Comparison of ENCODE assay signal across 8 cellular contexts in the genomic region with DNA sequence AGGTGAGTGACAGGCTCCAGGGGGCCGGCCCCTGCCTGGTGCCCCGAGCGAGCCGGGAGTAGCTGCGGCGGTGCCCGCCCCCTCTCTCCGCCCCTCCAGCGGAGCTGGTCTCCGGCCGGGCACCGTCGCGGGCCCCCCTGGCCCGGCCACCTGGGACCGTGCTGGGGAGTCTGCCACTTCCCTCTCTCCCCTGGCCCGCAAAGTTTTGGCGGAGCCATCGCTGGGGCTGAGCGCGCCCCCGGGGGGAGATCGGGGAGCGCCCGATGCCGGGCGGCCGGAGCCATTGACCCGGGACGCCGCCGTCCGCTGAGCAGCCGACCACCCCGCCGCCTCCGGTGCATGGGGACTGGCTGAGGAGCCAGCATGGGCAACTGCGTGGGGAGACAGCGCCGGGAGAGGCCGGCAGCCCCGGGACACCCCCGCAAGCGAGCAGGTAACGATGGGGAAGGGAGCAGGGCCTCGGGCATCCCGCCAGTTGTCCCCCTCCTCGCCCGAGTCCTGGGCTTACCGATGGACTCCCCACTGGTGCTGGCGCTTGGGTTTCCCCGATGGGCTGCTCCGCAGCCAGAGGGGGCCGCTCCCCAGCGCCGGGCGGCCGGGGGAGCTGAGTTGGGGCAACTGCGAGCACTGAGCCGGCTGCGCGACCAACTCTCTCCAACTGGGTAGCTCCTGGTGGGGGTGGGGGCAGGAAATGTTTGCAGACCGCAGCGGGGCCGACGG. TPM values are rescaled to one million over a fixed set of nuclear protein-coding genes. Genes with fewer than 3 reads are reported as not detected.
DNase-seq lines count a peak whose midpoint lies in the region; ATAC-seq and TF ChIP-seq lines count a peak whose summit lies in the region.

UBTD1 (plus strand) TSS at position 84 of the 720 bp plus-strand sequence; CDS start at position 364, 280 bp downstream.

- CTCF ChIA-PET in Calu3 (lab: Charles Lee): interaction anchor here (0.6 to 1.6 kb wide), 4 partner anchors 19 to 97 kb away, joined by 3 to 6 read pairs (median 5); partner anchors contain the start of gene ANKRD2

- peaks cover 2% of the 10 kb centered on the region for H3K9me3 ChIP-seq in trophoblast cell (ENCODE audit: insufficient read depth, low read depth, low read length)

- peaks cover 0 to 2% of the 10 kb centered on the region in 2 experiments for H3K36me3 ChIP-seq in trophoblast cell (ENCODE audit: control insufficient read depth in 1 of 2, insufficient read depth in 2 of 2, low read length in 2 of 2)

- H3K79me2 ChIP-seq in trophoblast cell (ENCODE audit: control insufficient read depth, insufficient read depth, low read length, poor library complexity): peaks cover 17% of the 10 kb centered on the region

- no peaks in the 10 kb centered on the region for H3K27me3 Mint-ChIP-seq in Calu3 (ENCODE audit: unreplicated experiment)
- H3K27me3 Mint-ChIP-seq in activated naive CD8-positive, alpha-beta T cell treated with anti-CD3 and anti-CD28 coated beads, Interleukin-2, amount 10 ng/mL, durations not matched to agents 7 days and 5 days: peaks cover 35% of the 10 kb centered on the region

- TF ChIP-seq CTCF in Calu3 (IDR thresholded peaks at IDR 0.05; ENCODE audit: unreplicated experiment): no peak

- H3K36me3 Mint-ChIP-seq in Calu3 (ENCODE audit: insufficient read depth, unreplicated experiment): peaks cover 30% of the 10 kb centered on the region
- no peaks in the 10 kb centered on the region for H3K36me3 Mint-ChIP-seq in activated naive CD8-positive, alpha-beta T cell treated with anti-CD3 and anti-CD28 coated beads, Interleukin-2, amount 10 ng/mL, durations not matched to agents 7 days and 5 days

- H3K4me1 ChIP-seq in trophoblast cell (ENCODE audit: control insufficient read depth in 1 of 2, insufficient read depth in 2 of 2, low read length in 2 of 2): peaks cover 10 to 11% of the 10 kb centered on the region in 2 experiments

- H3K79me1 ChIP-seq in trophoblast cell (ENCODE audit: low read length): peaks cover 14% of the 10 kb centered on the region

- H3K14ac ChIP-seq in trophoblast cell (ENCODE audit: low read length): peak within 1 kb of the TSS; percentile 97

- peak within 1 kb of the TSS; percentile 87 for H3K4me2 ChIP-seq in trophoblast cell (ENCODE audit: low read length)

- H3K4me3 ChIP-seq in trophoblast cell (ENCODE audit: low read depth, low read length): peak within 1 kb of the TSS; percentile 99

- H3K4me1 Mint-ChIP-seq in Calu3 (ENCODE audit: low read depth, unreplicated experiment): peaks cover 15% of the 10 kb centered on the region
- H3K4me1 Mint-ChIP-seq in activated naive CD8-positive, alpha-beta T cell treated with anti-CD3 and anti-CD28 coated beads, Interleukin-2, amount 10 ng/mL, durations not matched to agents 7 days and 5 days: peaks cover 36% of the 10 kb centered on the region

- peak within 1 kb of the TSS; percentile 78 for H2AK5ac ChIP-seq in trophoblast cell (ENCODE audit: low read length)

- peak within 1 kb of the TSS; percentile 25 for H2BK12ac ChIP-seq in trophoblast cell (ENCODE audit: low read length)

- peak within 1 kb of the TSS; percentile 86 for H4K12ac ChIP-seq in trophoblast cell (ENCODE audit: low read depth, low read length)

- peak within 1 kb of the TSS; percentile 99 for H3K9ac ChIP-seq in trophoblast cell (ENCODE audit: low read length)

- H4K8ac ChIP-seq in trophoblast cell (ENCODE audit: low read depth, low read length): peak within 1 kb of the TSS; percentile 92

- H2BK120ac ChIP-seq in trophoblast cell (ENCODE audit: insufficient read depth, low read length, poor library complexity): peak within 1 kb of the TSS; percentile 78

- H3K27me3 ChIP-seq in trophoblast cell (ENCODE audit: insufficient read depth, low read length): peaks cover 6% of the 10 kb centered on the region

- H3K23ac ChIP-seq in trophoblast cell (ENCODE audit: low read length): no peak within 1 kb of the TSS

- intact Hi-C loops in Calu3 (cut with micrococcal nuclease; ENCODE audit: unreplicated experiment) (no loop called here), cardiac septum (cut with DNase I) (loop anchor here (2.0 to 5.0 kb wide), 2 partner anchors 44 to 52 kb away; partner anchors contain the start of genes EXOSC1 and ZDHHC16)

- peak within 1 kb of the TSS; percentile 80 for H3K4ac ChIP-seq in trophoblast cell (ENCODE audit: low read depth, low read length)

- no TSS peak for BruUV-seq in Calu3 (replicated peaks; lab: Mats Ljungman, UMichigan)

- H2AFZ ChIP-seq in trophoblast cell (ENCODE audit: insufficient read depth, low read length, poor library complexity): peak within 1 kb of the TSS; percentile 93

- H3K18ac ChIP-seq in trophoblast cell (ENCODE audit: low read length): peak within 1 kb of the TSS; percentile 95

- POLR2A ChIA-PET in activated naive CD8-positive, alpha-beta T cell treated with anti-CD3 and anti-CD28 coated beads, Interleukin-2, amount 10 ng/mL, durations not matched to agents 7 days and 5 days (lab: Charles Lee): interaction anchor here (1.0 to 2.0 kb wide), 2 partner anchors 10 to 11 kb away, joined by 4 to 5 read pairs; no protein-coding TSS in a partner anchor

- H3K9me3 Mint-ChIP-seq in Calu3 (ENCODE audit: low read depth, unreplicated experiment): no peaks in the 10 kb centered on the region
- no peaks in the 10 kb centered on the region for H3K9me3 Mint-ChIP-seq in activated naive CD8-positive, alpha-beta T cell treated with anti-CD3 and anti-CD28 coated beads, Interleukin-2, amount 10 ng/mL, durations not matched to agents 7 days and 5 days

- ATAC-seq in HG02571 (IDR thresholded peaks at IDR 0.05; ENCODE audit: unreplicated experiment) (peak; percentile 9), GM18520 (IDR thresholded peaks at IDR 0.05; ENCODE audit: unreplicated experiment) (no peak)
- no peak for ATAC-seq in activated naive CD8-positive, alpha-beta T cell treated with anti-CD3 and anti-CD28 coated beads, Interleukin-2, amount 10 ng/mL, durations not matched to agents 7 days and 5 days (ENCODE audit: low read depth)

- DNase-seq in Calu3: peak; percentile 53
- peak; percentile 51 for DNase-seq in RKO (ENCODE audit: low spot score)
- DNase-seq in activated naive CD8-positive, alpha-beta T cell treated with anti-CD3 and anti-CD28 coated beads, Interleukin-2, amount 10 ng/mL, durations not matched to agents 7 days and 5 days: peak; percentile 65
- DNase-seq in cardiac septum (ENCODE audit: low spot score): no peak
- DNase-seq in trophoblast cell: no peak
- DNase-seq in DMS153 (lab: John Stamatoyannopoulos, UW): no peak

- peak within 1 kb of the TSS; percentile 85 for H3K27ac Mint-ChIP-seq in Calu3 (ENCODE audit: unreplicated experiment)
- peak within 1 kb of the TSS; percentile 98 for H3K27ac Mint-ChIP-seq in activated naive CD8-positive, alpha-beta T cell treated with anti-CD3 and anti-CD28 coated beads, Interleukin-2, amount 10 ng/mL, durations not matched to agents 7 days and 5 days

- peak within 1 kb of the TSS; percentile 89 for H3K27ac ChIP-seq in trophoblast cell (ENCODE audit: low read depth, low read length)

- no CpG with 5 or more reads among the region's 66 CpGs for WGBS in trophoblast cell (ENCODE audit: extremely low coverage, insufficient coverage, insufficient read length)

- H2BK5ac ChIP-seq in trophoblast cell (ENCODE audit: low read depth, low read length, poor library complexity): peak within 1 kb of the TSS; percentile 78

- peak within 1 kb of the TSS; percentile 93 for H4K91ac ChIP-seq in trophoblast cell (ENCODE audit: low read depth, low read length)

- peak within 1 kb of the TSS; percentile 98 for H3K4me3 Mint-ChIP-seq in Calu3 (ENCODE audit: low read depth, unreplicated experiment)
- peak within 1 kb of the TSS; percentile 94 for H3K4me3 Mint-ChIP-seq in activated naive CD8-positive, alpha-beta T cell treated with anti-CD3 and anti-CD28 coated beads, Interleukin-2, amount 10 ng/mL, durations not matched to agents 7 days and 5 days

RNA-seq across cellular contexts. Expression of gene UBTD1, which starts in this region (rescaled TPM):
- total RNA-seq in Calu3 (2022) (8.7 and 9.3 TPM in 2 replicates), cardiac septum (25.5 TPM)
- 1 to 10 TPM; 1.1 to 1.4 TPM for total RNA-seq in activated naive CD8-positive, alpha-beta T cell treated with anti-CD3 and anti-CD28 coated beads, Interleukin-2, amount 10 ng/mL, durations not matched to agents 7 days and 5 days
- polyA plus RNA-seq in trophoblast cell (2013): 12.9 and 13.5 TPM in 2 replicates

Comparison
In these comparisons a context has a peak if more than half of its experiments do, and no peak if none do; other contexts are left out.
1. DNase-seq: peak in Calu3 (single experiment), RKO (single experiment) and activated naive CD8-positive, alpha-beta T cell treated with anti-CD3 and anti-CD28 coated beads, Interleukin-2, amount 10 ng/mL, durations not matched to agents 7 days and 5 days (single experiment); none in cardiac septum (single experiment), trophoblast cell (0 of 2) and DMS153 (single experiment).